Comparison of ENCODE assay signal across 14 cellular contexts in genomic region chr3:13192471-13193213, GRCh38.
DNase-seq lines count a peak whose midpoint lies in the region; ATAC-seq and TF ChIP-seq lines count a peak whose summit lies in the region.
"Had no signal": no experiment of that assay in that cellular context is flagged by ENCODE, and none has a peak within 500 bp of the region (broad histone marks: within the 10 kb centered on the region; RNA-seq: fewer than 3 reads in every experiment).

No MANE protein-coding gene starts in this region.

- intact Hi-C loops in activated T-helper 1 cell treated with anti-CD3 and anti-CD28 coated beads, Interleukin-12 subunit alpha, Interleukin-12 subunit beta, Interleukin-2, Interleukin-4 antibody, amounts not matched to agents 30 ng/mL and 10 ng/mL and 1 ng/mL, durations not matched to agents 14 hours and 24 hours and 36 hours (cut with micrococcal nuclease) = no loop called here

- TF ChIP-seq CTCF in 22Rv1 (IDR thresholded peaks at IDR 0.05) = peak; percentile 54
- TF ChIP-seq CTCF in GM12873 (IDR thresholded peaks at IDR 0.05; ENCODE audit: insufficient read depth, low read depth, low read length, missing control alignments) = peak; percentile 53
- TF ChIP-seq CTCF in foreskin keratinocyte (conservative IDR thresholded peaks at IDR 0.05) = peak; percentile 23

- H3K9me3 Mint-ChIP-seq in activated T-helper 1 cell treated with anti-CD3 and anti-CD28 coated beads, Interleukin-12 subunit alpha, Interleukin-12 subunit beta, Interleukin-2, Interleukin-4 antibody, amounts not matched to agents 30 ng/mL and 10 ng/mL and 1 ng/mL, durations not matched to agents 14 hours and 24 hours and 36 hours = peaks cover 10% of the 10 kb centered on the region

- no peaks in the 10 kb centered on the region for H3K4me1 ChIP-seq in foreskin keratinocyte
- H3K4me1 ChIP-seq: breast epithelium had no signal

- peaks cover 19% of the 10 kb centered on the region for H3K4me1 Mint-ChIP-seq in activated T-helper 1 cell treated with anti-CD3 and anti-CD28 coated beads, Interleukin-12 subunit alpha, Interleukin-12 subunit beta, Interleukin-2, Interleukin-4 antibody, amounts not matched to agents 30 ng/mL and 10 ng/mL and 1 ng/mL, durations not matched to agents 14 hours and 24 hours and 36 hours (ENCODE audit: low read depth)

- H3K36me3 Mint-ChIP-seq in activated T-helper 1 cell treated with anti-CD3 and anti-CD28 coated beads, Interleukin-12 subunit alpha, Interleukin-12 subunit beta, Interleukin-2, Interleukin-4 antibody, amounts not matched to agents 30 ng/mL and 10 ng/mL and 1 ng/mL, durations not matched to agents 14 hours and 24 hours and 36 hours (ENCODE audit: low read depth) = peaks cover 4% of the 10 kb centered on the region

- peaks cover 15% of the 10 kb centered on the region for H3K27me3 ChIP-seq in foreskin keratinocyte
- H3K27me3 ChIP-seq: breast epithelium had no signal

- no peak overlapping the region for H3K27ac ChIP-seq in 22Rv1
- H3K27ac ChIP-seq in foreskin keratinocyte = no peak overlapping the region
- H3K27ac ChIP-seq: breast epithelium had no signal

- H3K4me3 Mint-ChIP-seq in activated T-helper 1 cell treated with anti-CD3 and anti-CD28 coated beads, Interleukin-12 subunit alpha, Interleukin-12 subunit beta, Interleukin-2, Interleukin-4 antibody, amounts not matched to agents 30 ng/mL and 10 ng/mL and 1 ng/mL, durations not matched to agents 14 hours and 24 hours and 36 hours = no peak overlapping the region
- H3K4me3 Mint-ChIP-seq: activated CD4-positive, alpha-beta T cell treated with anti-CD3 and anti-CD28 coated beads, Interleukin-2, amount 10 ng/mL, durations not matched to agents 24 days and 14 days had no signal

- ATAC-seq in SK-N-SH treated with all-trans-retinoic acid at 6 μM for 48 hours = peak; percentile 79
- ATAC-seq in foreskin keratinocyte = peak; percentile 18
- no peak for ATAC-seq in HG02642 (IDR thresholded peaks at IDR 0.05; ENCODE audit: poor library complexity, unreplicated experiment)

- H3K27ac Mint-ChIP-seq in activated T-helper 1 cell treated with anti-CD3 and anti-CD28 coated beads, Interleukin-12 subunit alpha, Interleukin-12 subunit beta, Interleukin-2, Interleukin-4 antibody, amounts not matched to agents 30 ng/mL and 10 ng/mL and 1 ng/mL, durations not matched to agents 14 hours and 24 hours and 36 hours = no peak overlapping the region
- H3K27ac Mint-ChIP-seq: activated CD4-positive, alpha-beta T cell treated with anti-CD3 and anti-CD28 coated beads, Interleukin-2, amount 10 ng/mL, durations not matched to agents 24 days and 14 days had no signal

- peaks cover 7% of the 10 kb centered on the region for H3K27me3 Mint-ChIP-seq in activated T-helper 1 cell treated with anti-CD3 and anti-CD28 coated beads, Interleukin-12 subunit alpha, Interleukin-12 subunit beta, Interleukin-2, Interleukin-4 antibody, amounts not matched to agents 30 ng/mL and 10 ng/mL and 1 ng/mL, durations not matched to agents 14 hours and 24 hours and 36 hours (ENCODE audit: insufficient read depth)

- DNase-seq in foreskin keratinocyte = no peak
- DNase-seq in activated T-helper 1 cell treated with anti-CD3 and anti-CD28 coated beads, Interleukin-12 subunit alpha, Interleukin-12 subunit beta, Interleukin-2, Interleukin-4 antibody, amounts not matched to agents 30 ng/mL and 10 ng/mL and 1 ng/mL, durations not matched to agents 14 hours and 24 hours and 36 hours (ENCODE audit: low spot score) = no peak
- DNase-seq in kidney tubule cell (ENCODE audit: low spot score) = no peak
- no peak for DNase-seq in SW480 (ENCODE audit: low spot score)
- DNase-seq: activated CD4-positive, alpha-beta T cell treated with anti-CD3 and anti-CD28 coated beads, Interleukin-2, amount 10 ng/mL, durations not matched to agents 24 days and 14 days; COR-L47; kidney glomerular epithelial cell; NCI-H524; small intestine had no signal

TF ChIP-seq in SK-N-SH treated with all-trans-retinoic acid at 6 μM for 48 hours, 23 proteins besides CTCF, POLR2A, EP300 and RAD21:
- no peak for TF ChIP-seq CSDC2 (CRISPR knock-in tag; IDR thresholded peaks at IDR 0.05)
